ENCODE assay signal across 27 cellular contexts in the genomic region with DNA sequence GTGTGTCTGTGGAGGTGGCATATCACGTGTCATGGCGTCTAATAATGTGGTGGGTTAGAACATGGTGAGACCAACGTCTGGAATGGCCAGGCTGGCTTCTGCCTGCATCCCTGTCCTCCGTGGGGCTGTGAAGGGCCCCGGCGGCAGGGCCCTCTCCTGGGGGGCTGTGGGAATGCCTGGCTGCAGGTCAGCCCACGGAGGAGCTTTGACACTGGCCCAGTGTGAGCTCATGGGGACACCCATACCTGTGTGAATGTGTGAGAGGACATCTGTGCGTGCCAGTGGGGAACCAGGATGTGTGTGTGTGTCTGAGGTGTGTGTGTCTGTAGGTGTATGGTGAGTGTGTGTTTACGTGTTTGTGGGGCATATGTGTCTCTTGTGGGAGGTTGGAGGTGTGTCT.
"Had no signal": no experiment of that assay in that cellular context is flagged by ENCODE, and none has a peak within 500 bp of the region (broad histone marks: within the 10 kb centered on the region; RNA-seq: fewer than 3 reads in every experiment).

No MANE protein-coding gene starts in this region.

- H3K9me3 Mint-ChIP-seq: activated naive CD4-positive, alpha-beta T cell treated with anti-CD3 and anti-CD28 coated beads, Interleukin-2, amount 10 ng/mL, durations not matched to agents 7 days and 5 days; activated naive CD8-positive, alpha-beta T cell treated with anti-CD3 and anti-CD28 coated beads, Interleukin-2, amount 10 ng/mL, durations not matched to agents 7 days and 5 days; activated T-cell treated with anti-CD3 and anti-CD28 coated beads, Interleukin-2, amount 50 U/mL, for 4 hours; activated T-helper 17 cell treated with anti-CD3 and anti-CD28 coated beads, Interleukin-2, amount 50 U/mL, for 72 hours; T-helper 1 cell treated with Interleukin-12 subunit alpha and Interleukin-12 subunit beta and Interleukin-4 antibody, amounts not matched to agents 30 μg/mL and 1 μg/mL, for 36 hours had no signal

- H3K4me1 ChIP-seq: adrenal gland, breast epithelium, SJSA1 had no signal

- H3K9me3 ChIP-seq: adrenal gland, breast epithelium, SJSA1 had no signal

- H3K4me2 ChIP-seq: KMS-11 had no signal

- H3K4me3 Mint-ChIP-seq: activated CD8-positive, alpha-beta T cell treated with anti-CD3 and anti-CD28 coated beads, Interleukin-2, amount 10 ng/mL, durations not matched to agents 7 days and 5 days; activated naive CD4-positive, alpha-beta T cell treated with anti-CD3 and anti-CD28 coated beads, Interleukin-2, amount 10 ng/mL, durations not matched to agents 7 days and 5 days; activated naive CD8-positive, alpha-beta T cell treated with anti-CD3 and anti-CD28 coated beads, Interleukin-2, amount 10 ng/mL, durations not matched to agents 7 days and 5 days; activated T-cell treated with anti-CD3 and anti-CD28 coated beads, Interleukin-2, amount 50 U/mL, for 4 hours; activated T-helper 17 cell treated with anti-CD3 and anti-CD28 coated beads, Interleukin-2, amount 50 U/mL, for 72 hours; T-helper 1 cell treated with Interleukin-12 subunit alpha and Interleukin-12 subunit beta and Interleukin-4 antibody, amounts not matched to agents 30 μg/mL and 1 μg/mL, for 36 hours had no signal

- H3K36me3 ChIP-seq: adrenal gland, breast epithelium, SJSA1 had no signal

- H3K27ac ChIP-seq: adrenal gland, breast epithelium, KMS-11, SJSA1 had no signal

- H3K27ac Mint-ChIP-seq: activated CD8-positive, alpha-beta T cell treated with anti-CD3 and anti-CD28 coated beads, Interleukin-2, amount 10 ng/mL, durations not matched to agents 7 days and 5 days; activated naive CD4-positive, alpha-beta T cell treated with anti-CD3 and anti-CD28 coated beads, Interleukin-2, amount 10 ng/mL, durations not matched to agents 7 days and 5 days; activated naive CD8-positive, alpha-beta T cell treated with anti-CD3 and anti-CD28 coated beads, Interleukin-2, amount 10 ng/mL, durations not matched to agents 7 days and 5 days; activated T-helper 17 cell treated with anti-CD3 and anti-CD28 coated beads, Interleukin-2, amount 50 U/mL, for 72 hours; T-helper 1 cell treated with Interleukin-12 subunit alpha and Interleukin-12 subunit beta and Interleukin-4 antibody, amounts not matched to agents 30 μg/mL and 1 μg/mL, for 36 hours had no signal

- DNase-seq: activated CD4-positive, alpha-beta T cell treated with anti-CD3 and anti-CD28 coated beads for 48 hours; activated CD4-positive, alpha-beta T cell treated with anti-CD3 and anti-CD28 coated beads, Interleukin-2, amount 50 U/mL, for 4 hours; activated CD8-positive, alpha-beta T cell treated with anti-CD3 and anti-CD28 coated beads, Interleukin-2, amount 10 ng/mL, durations not matched to agents 7 days and 5 days; activated gamma-delta T cell; activated naive CD4-positive, alpha-beta T cell treated with anti-CD3 and anti-CD28 coated beads, Interleukin-2, amount 10 ng/mL, durations not matched to agents 7 days and 5 days; activated naive CD8-positive, alpha-beta T cell treated with anti-CD3 and anti-CD28 coated beads, Interleukin-2, amount 10 ng/mL, durations not matched to agents 7 days and 5 days; activated T-cell treated with anti-CD3 and anti-CD28 coated beads, Interleukin-2, amount 50 U/mL, for 4 hours; adrenal gland; anterior cingulate cortex; caudate nucleus; NCI-H1092; NCI-H1417 treated with DMSO at 0.1 percent for 48 hours; NCI-H1694; NCI-H2029; NCI-H345; NCI-H510A; NCI-H69; NK-92 treated with Interleukin-12 subunit alpha and Interleukin-12 subunit beta, amount 100 ng/mL, for 24 hours; OCI-M1; SHP77 had no signal

- H3K9ac ChIP-seq: KMS-11 had no signal

- H3K4me1 Mint-ChIP-seq: activated naive CD4-positive, alpha-beta T cell treated with anti-CD3 and anti-CD28 coated beads, Interleukin-2, amount 10 ng/mL, durations not matched to agents 7 days and 5 days; activated naive CD8-positive, alpha-beta T cell treated with anti-CD3 and anti-CD28 coated beads, Interleukin-2, amount 10 ng/mL, durations not matched to agents 7 days and 5 days; activated T-helper 17 cell treated with anti-CD3 and anti-CD28 coated beads, Interleukin-2, amount 50 U/mL, for 72 hours had no signal

- ATAC-seq: activated CD4-positive, CD25-positive, alpha-beta regulatory T cell treated with anti-CD3 and anti-CD28 coated beads, Interleukin-2, amount 50 U/mL, for 24 hours; activated CD8-positive, alpha-beta T cell treated with anti-CD3 and anti-CD28 coated beads, Interleukin-2, amount 10 ng/mL, durations not matched to agents 7 days and 5 days; activated T-cell treated with anti-CD3 and anti-CD28 coated beads, Interleukin-2, amount 50 U/mL, for 4 hours; activated T-helper 17 cell treated with anti-CD3 and anti-CD28 coated beads, Interleukin-2, amount 50 U/mL, for 72 hours; Panc1 had no signal

- H3K27me3 Mint-ChIP-seq: activated naive CD4-positive, alpha-beta T cell treated with anti-CD3 and anti-CD28 coated beads, Interleukin-2, amount 10 ng/mL, durations not matched to agents 7 days and 5 days; activated naive CD8-positive, alpha-beta T cell treated with anti-CD3 and anti-CD28 coated beads, Interleukin-2, amount 10 ng/mL, durations not matched to agents 7 days and 5 days; activated T-helper 17 cell treated with anti-CD3 and anti-CD28 coated beads, Interleukin-2, amount 50 U/mL, for 72 hours had no signal

- H3K36me3 Mint-ChIP-seq: activated naive CD4-positive, alpha-beta T cell treated with anti-CD3 and anti-CD28 coated beads, Interleukin-2, amount 10 ng/mL, durations not matched to agents 7 days and 5 days; activated naive CD8-positive, alpha-beta T cell treated with anti-CD3 and anti-CD28 coated beads, Interleukin-2, amount 10 ng/mL, durations not matched to agents 7 days and 5 days had no signal

- H3K4me3 ChIP-seq: adrenal gland, breast epithelium, SJSA1 had no signal

- H3K27me3 ChIP-seq: adrenal gland had no signal
